ENCODE assay signal across 6 cellular contexts in the genomic region with DNA sequence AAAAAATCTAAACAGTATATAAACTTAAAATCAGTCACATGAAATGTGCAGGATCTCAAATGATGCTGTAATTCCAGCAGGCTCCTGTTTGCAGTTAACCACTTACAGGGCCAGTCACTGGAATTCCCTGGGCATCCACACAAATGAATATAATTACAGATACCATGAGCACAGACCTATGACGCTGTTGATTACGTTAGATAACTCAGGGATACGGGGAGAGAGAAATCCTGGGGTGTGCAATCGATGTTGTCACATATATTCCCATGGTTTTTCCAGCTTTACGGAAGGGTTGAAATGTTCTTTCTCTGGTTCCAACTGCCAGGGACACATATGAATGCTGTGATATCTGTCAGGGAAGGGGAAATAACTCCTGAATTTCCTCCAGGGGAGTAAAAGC.
"Had no signal": no experiment of that assay in that cellular context is flagged by ENCODE, and none has a peak within 500 bp of the region (broad histone marks: within the 10 kb centered on the region; RNA-seq: fewer than 3 reads in every experiment).

No MANE protein-coding gene starts in this region.

- H2AFZ ChIP-seq: GM23248 had no signal

- H3K9me3 ChIP-seq: HAP-1 had no signal

- H3K4me3 ChIP-seq: GM23248, HAP-1 had no signal

- H3K4me1 ChIP-seq: HAP-1 had no signal

- H3K27ac ChIP-seq: GM23248, HL-60 had no signal

- H3K9ac ChIP-seq: GM23248 had no signal

- H3K36me3 ChIP-seq: HAP-1 had no signal

- DNase-seq: GM23248, GOT3, H7, HFFc6 had no signal
